1 cellular context compared by ENCODE assay signal in the genomic region with DNA sequence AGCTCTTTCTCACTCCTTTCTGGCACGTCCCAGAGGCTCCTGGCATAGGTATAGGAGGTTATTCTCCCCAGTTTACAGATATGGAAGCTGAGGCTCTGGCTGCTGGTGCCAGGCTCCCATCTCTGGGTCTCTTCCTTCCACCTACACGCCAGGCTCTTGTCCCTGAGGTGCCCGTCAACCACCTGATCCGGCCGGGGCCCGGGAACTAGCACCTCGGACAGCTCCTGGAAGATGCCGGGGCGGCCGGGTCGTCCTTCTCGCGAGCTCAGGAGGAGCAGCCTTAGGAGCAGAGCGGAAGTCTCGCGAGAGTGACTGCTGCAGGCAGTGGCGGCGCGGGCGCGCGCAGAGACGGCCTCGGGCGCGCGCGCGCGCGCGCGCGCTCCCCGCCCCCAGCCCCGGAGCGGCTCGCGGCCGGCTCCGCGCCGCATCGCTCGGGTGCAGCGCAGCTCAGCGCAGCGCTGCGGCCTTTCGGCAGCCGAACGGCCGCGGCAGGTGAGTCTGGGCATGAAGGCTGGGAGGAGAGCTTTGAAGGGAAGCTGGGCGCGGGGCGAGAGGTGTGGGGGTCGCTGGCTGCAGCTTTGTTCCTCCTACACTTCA.
TF ChIP-seq lines count a peak whose summit lies in the region.

A gene with protein sequence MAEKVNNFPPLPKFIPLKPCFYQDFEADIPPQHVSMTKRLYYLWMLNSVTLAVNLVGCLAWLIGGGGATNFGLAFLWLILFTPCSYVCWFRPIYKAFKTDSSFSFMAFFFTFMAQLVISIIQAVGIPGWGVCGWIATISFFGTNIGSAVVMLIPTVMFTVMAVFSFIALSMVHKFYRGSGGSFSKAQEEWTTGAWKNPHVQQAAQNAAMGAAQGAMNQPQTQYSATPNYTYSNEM (plus strand): TSS at position 382 of the 597 bp plus-strand sequence. CDS start 16,277 bp downstream, outside the sequence.

TF ChIP-seq in H1, 55 proteins besides CTCF, POLR2A, EP300 and RAD21 (continued from another document):
- TF ChIP-seq GTF2F1 (IDR thresholded peaks at IDR 0.05; ENCODE audit: borderline replicate concordance, low read depth, low read length), result no peak
